ENCODE assay signal across 24 cellular contexts in the genomic region with DNA sequence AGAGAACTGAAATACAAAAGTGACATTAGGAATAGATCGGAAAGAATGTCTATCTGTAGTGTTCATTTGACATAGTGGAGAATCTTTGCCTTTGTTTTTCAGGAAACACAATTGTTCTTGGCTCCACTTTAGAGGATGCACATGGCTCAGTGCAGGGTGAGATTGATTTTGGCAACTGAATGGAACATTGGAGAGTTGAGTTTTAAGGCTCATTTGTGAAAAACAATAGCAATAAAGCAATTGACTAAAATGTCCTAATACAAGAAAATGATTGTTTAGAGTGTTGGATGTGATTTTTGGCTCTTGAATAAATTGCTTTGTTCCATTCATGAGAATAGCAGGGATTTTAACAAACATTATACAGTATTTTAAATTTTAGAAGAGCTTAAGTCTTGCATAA.
A peak's percentile ranks its signal among the peaks of the same experiment; 100 is the strongest.
DNase-seq lines count a peak whose midpoint lies in the region; ATAC-seq and TF ChIP-seq lines count a peak whose summit lies in the region.
"Had no signal": no experiment of that assay in that cellular context is flagged by ENCODE, and none has a peak within 500 bp of the region (broad histone marks: within the 10 kb centered on the region; RNA-seq: fewer than 3 reads in every experiment).

No MANE protein-coding gene starts in this region.

- POLR2A ChIA-PET in SK-N-SH (lab: Yijun Ruan, JAX): no interaction called here

- peak overlapping the region; percentile 45 for H3K27ac Mint-ChIP-seq in endothelial cell (ENCODE audit: unreplicated experiment)
- no peak overlapping the region for H3K27ac Mint-ChIP-seq in activated naive CD4-positive, alpha-beta T cell treated with anti-CD3 and anti-CD28 coated beads, Interleukin-2, amount 10 ng/mL, durations not matched to agents 7 days and 5 days
- H3K27ac Mint-ChIP-seq: activated naive CD4-positive, alpha-beta T cell treated with anti-CD3 and anti-CD28 coated beads for 36 hours; activated T-helper 1 cell treated with anti-CD3 and anti-CD28 coated beads, Interleukin-12 subunit alpha, Interleukin-12 subunit beta, Interleukin-2, Interleukin-4 antibody, amounts not matched to agents 30 ng/mL and 10 ng/mL and 1 ng/mL, durations not matched to agents 14 hours and 24 hours and 36 hours; brain; CD4-positive, alpha-beta memory T cell; H9; memory B cell; progenitor cell of endocrine pancreas had no signal

- no peak overlapping the region for H3K27ac ChIP-seq in SK-N-SH (ENCODE audit: low read depth in 2 of 2, low read length in 1 of 2)
- H3K27ac ChIP-seq: neutrophil, SJSA1, vagina had no signal

- H3K4me1 ChIP-seq in SK-N-SH (ENCODE audit: control insufficient read depth in 1 of 2, insufficient read depth in 2 of 2, low read depth in 1 of 2, low read length in 1 of 2): peaks cover 9 to 24% of the 10 kb centered on the region in 2 experiments; a peak in 2 of 4 replicates

- TF ChIP-seq EP300 in SK-N-SH (IDR thresholded peaks at IDR 0.05; ENCODE audit: borderline replicate concordance in 1 of 2, low read depth in 1 of 2, low read length in 1 of 2): no peak

- no peaks in the 10 kb centered on the region for H3K36me3 Mint-ChIP-seq in endothelial cell (ENCODE audit: low read depth, unreplicated experiment)
- peaks cover 9% of the 10 kb centered on the region for H3K36me3 Mint-ChIP-seq in activated naive CD4-positive, alpha-beta T cell treated with anti-CD3 and anti-CD28 coated beads, Interleukin-2, amount 10 ng/mL, durations not matched to agents 7 days and 5 days

- CTCF ChIA-PET in SK-N-SH (lab: Yijun Ruan, JAX): interaction anchor here (0.6 to 1.3 kb wide), 6 partner anchors 14 to 150 kb away, joined by 3 to 4 read pairs (median 3); no protein-coding TSS in a partner anchor
- CTCF ChIA-PET in activated naive CD4-positive, alpha-beta T cell treated with anti-CD3 and anti-CD28 coated beads, Interleukin-2, amount 10 ng/mL, durations not matched to agents 7 days and 5 days (lab: Charles Lee): interaction anchor here (0.6 to 1.0 kb wide), 3 partner anchors 28 to 150 kb away, joined by 3 to 4 read pairs (median 4); no protein-coding TSS in a partner anchor

- ATAC-seq in SK-N-SH treated with all-trans-retinoic acid at 6 μM for 48 hours: no peak
- no peak for ATAC-seq in GM19395 (IDR thresholded peaks at IDR 0.05; ENCODE audit: unreplicated experiment)
- ATAC-seq: left cardiac atrium; stimulated activated naive CD8-positive, alpha-beta T cell treated with anti-CD3 and anti-CD28 coated beads, Interleukin-15, Interleukin-2, amounts not matched to agents 100 U/mL and 50 U/mL, for 24 hours had no signal

- H3K27me3 ChIP-seq in SK-N-SH (ENCODE audit: insufficient read depth): no peaks in the 10 kb centered on the region
- H3K27me3 ChIP-seq in H7 (ENCODE audit: control insufficient read depth, insufficient read depth, low read length): no peaks in the 10 kb centered on the region
- H3K27me3 ChIP-seq: MG63, neutrophil, SJSA1, vagina had no signal

- H3K27me3 Mint-ChIP-seq in endothelial cell (ENCODE audit: unreplicated experiment): no peaks in the 10 kb centered on the region
- peaks cover 11% of the 10 kb centered on the region for H3K27me3 Mint-ChIP-seq in activated naive CD4-positive, alpha-beta T cell treated with anti-CD3 and anti-CD28 coated beads, Interleukin-2, amount 10 ng/mL, durations not matched to agents 7 days and 5 days
- H3K27me3 Mint-ChIP-seq: progenitor cell of endocrine pancreas had no signal

- no peaks in the 10 kb centered on the region for H3K79me2 ChIP-seq in SK-N-SH (ENCODE audit: insufficient read depth)

- no peaks in the 10 kb centered on the region for H3K9me3 Mint-ChIP-seq in endothelial cell (ENCODE audit: unreplicated experiment)
- H3K9me3 Mint-ChIP-seq in activated naive CD4-positive, alpha-beta T cell treated with anti-CD3 and anti-CD28 coated beads, Interleukin-2, amount 10 ng/mL, durations not matched to agents 7 days and 5 days: peaks cover 9% of the 10 kb centered on the region

- 97% methylated on average over 1 of the region's 1 CpG for WGBS in SK-N-SH (ENCODE audit: low lambda C conversion rate)

- H3K9me2 ChIP-seq in SK-N-SH: no peaks in the 10 kb centered on the region

- H3K9ac ChIP-seq in SK-N-SH: no peak overlapping the region

- peak overlapping the region; percentile 65; the same call in 1 of the 2 replicates for H2AFZ ChIP-seq in SK-N-SH (ENCODE audit: low read depth)

- H3K4me3 ChIP-seq in SK-N-SH (ENCODE audit: low read depth in 2 of 2, low read length in 1 of 2): no peak overlapping the region
- no peak overlapping the region for H3K4me3 ChIP-seq in H7 (ENCODE audit: insufficient read depth, low read depth, low read length)
- H3K4me3 ChIP-seq: MG63, SJSA1, vagina had no signal

- TF ChIP-seq CTCF in SK-N-SH (IDR thresholded peaks at IDR 0.05) (no peak), endothelial cell (IDR thresholded peaks at IDR 0.05; ENCODE audit: unreplicated experiment) (no peak)

- peaks cover 24% of the 10 kb centered on the region for H3K4me1 Mint-ChIP-seq in endothelial cell (ENCODE audit: unreplicated experiment)
- no peaks in the 10 kb centered on the region for H3K4me1 Mint-ChIP-seq in activated naive CD4-positive, alpha-beta T cell treated with anti-CD3 and anti-CD28 coated beads, Interleukin-2, amount 10 ng/mL, durations not matched to agents 7 days and 5 days

- H3F3A ChIP-seq in SK-N-SH (replicated peaks; ENCODE audit: insufficient read depth): peaks cover 20% of the 10 kb centered on the region

- H4K20me1 ChIP-seq in SK-N-SH (ENCODE audit: insufficient read depth): no peaks in the 10 kb centered on the region

- H3K4me3 Mint-ChIP-seq in endothelial cell (ENCODE audit: unreplicated experiment): no peak overlapping the region
- no peak overlapping the region for H3K4me3 Mint-ChIP-seq in activated naive CD4-positive, alpha-beta T cell treated with anti-CD3 and anti-CD28 coated beads, Interleukin-2, amount 10 ng/mL, durations not matched to agents 7 days and 5 days
- H3K4me3 Mint-ChIP-seq: activated naive CD4-positive, alpha-beta T cell treated with anti-CD3 and anti-CD28 coated beads for 36 hours; activated T-helper 1 cell treated with anti-CD3 and anti-CD28 coated beads, Interleukin-12 subunit alpha, Interleukin-12 subunit beta, Interleukin-2, Interleukin-4 antibody, amounts not matched to agents 30 ng/mL and 10 ng/mL and 1 ng/mL, durations not matched to agents 14 hours and 24 hours and 36 hours; brain; CD4-positive, alpha-beta memory T cell; H9; memory B cell had no signal

- no peak for TF ChIP-seq RAD21 in SK-N-SH (IDR thresholded peaks at IDR 0.05; ENCODE audit: low read length)

- DNase-seq in SK-N-SH (no peak), endothelial cell (ENCODE audit: low spot score) (no peak), midbrain (lab: John Stamatoyannopoulos, UW) (peak; percentile 67), H7 (no peak), NCI-H510A treated with DMSO at 0.1 percent for 48 hours (lab: John Stamatoyannopoulos, UW) (no peak)
- no peak for DNase-seq in activated naive CD4-positive, alpha-beta T cell treated with anti-CD3 and anti-CD28 coated beads, Interleukin-2, amount 10 ng/mL, durations not matched to agents 7 days and 5 days
- DNase-seq: activated CD4-positive, alpha-beta T cell treated with anti-CD3 and anti-CD28 coated beads, Interleukin-2, amount 50 U/mL, for 48 hours; activated naive CD4-positive, alpha-beta T cell treated with anti-CD3 and anti-CD28 coated beads for 36 hours; CD4-positive, alpha-beta memory T cell; H9; left cardiac atrium; MG63; NCI-H2029 treated with DMSO at 0.1 percent for 48 hours; NCI-H510A; stimulated activated naive CD8-positive, alpha-beta T cell treated with anti-CD3 and anti-CD28 coated beads, Interleukin-15, Interleukin-2, amounts not matched to agents 100 U/mL and 50 U/mL, for 24 hours had no signal

- no peak overlapping the region for H3K4me2 ChIP-seq in SK-N-SH

- H3K36me3 ChIP-seq in SK-N-SH (replicated peaks in 1 of 2; ENCODE audit: control insufficient read depth in 1 of 2, insufficient read depth in 2 of 2, low read length in 1 of 2): no peaks in the 10 kb centered on the region
- no peaks in the 10 kb centered on the region for H3K36me3 ChIP-seq in H7 (replicated peaks; ENCODE audit: control insufficient read depth, insufficient read depth, low read length)
- H3K36me3 ChIP-seq: MG63, neutrophil, SJSA1, vagina had no signal

- peaks cover 6% of the 10 kb centered on the region; the same call in 1 of the 2 replicates for H3K9me3 ChIP-seq in SK-N-SH
- H3K9me3 ChIP-seq: neutrophil, SJSA1, vagina had no signal

TF ChIP-seq in SK-N-SH, 30 proteins besides CTCF, POLR2A, EP300 and RAD21 (continues in another document):
- TF ChIP-seq GATA2 (CRISPR knock-in tag; IDR thresholded peaks at IDR 0.05) (no peak), FOXM1 (IDR thresholded peaks at IDR 0.05; ENCODE audit: low read depth) (no peak), MEF2A (IDR thresholded peaks at IDR 0.05; ENCODE audit: borderline replicate concordance, low read depth) (no peak), RXRA (IDR thresholded peaks at IDR 0.05; ENCODE audit: borderline replicate concordance, low read depth) (no peak), SIN3A (IDR thresholded peaks at IDR 0.05; ENCODE audit: borderline replicate concordance, low read depth, low read length) (no peak)
- TF ChIP-seq, protein P1, sequence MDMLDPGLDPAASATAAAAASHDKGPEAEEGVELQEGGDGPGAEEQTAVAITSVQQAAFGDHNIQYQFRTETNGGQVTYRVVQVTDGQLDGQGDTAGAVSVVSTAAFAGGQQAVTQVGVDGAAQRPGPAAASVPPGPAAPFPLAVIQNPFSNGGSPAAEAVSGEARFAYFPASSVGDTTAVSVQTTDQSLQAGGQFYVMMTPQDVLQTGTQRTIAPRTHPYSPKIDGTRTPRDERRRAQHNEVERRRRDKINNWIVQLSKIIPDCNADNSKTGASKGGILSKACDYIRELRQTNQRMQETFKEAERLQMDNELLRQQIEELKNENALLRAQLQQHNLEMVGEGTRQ (IDR thresholded peaks at IDR 0.05; ENCODE audit: borderline replicate concordance, low read depth, low read length): no peak
